In the genomic region with DNA sequence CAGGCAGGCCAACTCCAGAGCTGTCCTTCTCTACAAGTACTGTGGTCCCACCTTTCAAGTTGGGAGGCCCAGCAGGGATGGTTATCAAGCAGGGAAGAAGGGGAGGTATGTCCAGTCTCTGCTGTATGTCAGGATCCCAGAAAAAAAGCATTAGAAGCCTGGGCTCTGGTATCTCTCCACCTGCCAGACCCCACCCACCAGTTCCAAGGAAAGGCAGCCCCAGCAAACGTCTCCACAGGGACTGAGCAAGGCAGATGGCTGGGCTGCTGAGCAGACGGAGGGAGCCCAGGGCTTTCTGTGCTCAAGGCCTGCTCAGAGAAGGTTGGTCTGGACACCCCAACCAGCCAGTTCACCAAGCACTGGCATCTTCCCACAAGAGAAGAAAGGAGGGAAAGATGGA, we compare ENCODE assay signal across 20 cellular contexts.
"Had no signal": no experiment of that assay in that cellular context is flagged by ENCODE, and none has a peak within 500 bp of the region (broad histone marks: within the 10 kb centered on the region; RNA-seq: fewer than 3 reads in every experiment).

No MANE protein-coding gene starts in this region.

- H3K9me3 Mint-ChIP-seq: effector memory CD8-positive, alpha-beta T cell; natural killer cell treated with Interleukin-12 subunit alpha and Interleukin-12 subunit beta and Interleukin-15 and Interleukin-18, amount 100 ng/mL, for 72 hours had no signal

- DNase-seq: colonic mucosa; dermis blood vessel endothelial cell; effector memory CD8-positive, alpha-beta T cell; erythroblast; esophagus squamous epithelium; foreskin melanocyte; mesenchymal stem cell; mucosa of descending colon; naive B cell; right cardiac atrium; sigmoid colon; stimulated activated CD4-positive, alpha-beta T cell treated with anti-CD3 and anti-CD28 coated beads, Interleukin-4, amount 100 ng/mL, for 24 hours; stimulated activated naive CD8-positive, alpha-beta T cell treated with anti-CD3 and anti-CD28 coated beads, Interleukin-15, Interleukin-2, amounts not matched to agents 100 U/mL and 50 U/mL, for 24 hours; substantia nigra; testis; upper lobe of left lung had no signal

- H3K4me3 Mint-ChIP-seq: effector memory CD8-positive, alpha-beta T cell; mesothelial cell of epicardium; naive B cell; natural killer cell treated with Interleukin-12 subunit alpha and Interleukin-12 subunit beta and Interleukin-15 and Interleukin-18, amount 100 ng/mL, for 72 hours; neural crest cell; stimulated activated memory B cell treated with anti-CD40 and anti-IgM and Interleukin-4, amounts not matched to agents 10 μg/mL and 1 μg/mL and 100 μg/mL, for 72 hours had no signal

- H3K4me1 Mint-ChIP-seq: neural crest cell had no signal

- H3K27ac Mint-ChIP-seq: effector memory CD8-positive, alpha-beta T cell; mesothelial cell of epicardium; natural killer cell treated with Interleukin-12 subunit alpha and Interleukin-12 subunit beta and Interleukin-15 and Interleukin-18, amount 100 ng/mL, for 72 hours; stimulated activated memory B cell treated with anti-CD40 and anti-IgM and Interleukin-4, amounts not matched to agents 10 μg/mL and 1 μg/mL and 100 μg/mL, for 72 hours had no signal

- H3K36me3 Mint-ChIP-seq: mesothelial cell of epicardium; naive B cell; natural killer cell treated with Interleukin-12 subunit alpha and Interleukin-12 subunit beta and Interleukin-15 and Interleukin-18, amount 100 ng/mL, for 72 hours; stimulated activated memory B cell treated with anti-CD40 and anti-IgM and Interleukin-4, amounts not matched to agents 10 μg/mL and 1 μg/mL and 100 μg/mL, for 72 hours had no signal

- ATAC-seq: effector memory CD8-positive, alpha-beta T cell; mucosa of descending colon; natural killer cell treated with Interleukin-12 subunit alpha and Interleukin-12 subunit beta and Interleukin-15 and Interleukin-18, amount 100 ng/mL, for 72 hours; right cardiac atrium; stimulated activated memory B cell treated with anti-CD40 and anti-IgM and Interleukin-4, amounts not matched to agents 10 μg/mL and 1 μg/mL and 100 μg/mL, for 72 hours; stimulated activated naive CD8-positive, alpha-beta T cell treated with anti-CD3 and anti-CD28 coated beads, Interleukin-15, Interleukin-2, amounts not matched to agents 100 U/mL and 50 U/mL, for 24 hours had no signal
